8 cellular contexts compared by ENCODE assay signal in the genomic region with DNA sequence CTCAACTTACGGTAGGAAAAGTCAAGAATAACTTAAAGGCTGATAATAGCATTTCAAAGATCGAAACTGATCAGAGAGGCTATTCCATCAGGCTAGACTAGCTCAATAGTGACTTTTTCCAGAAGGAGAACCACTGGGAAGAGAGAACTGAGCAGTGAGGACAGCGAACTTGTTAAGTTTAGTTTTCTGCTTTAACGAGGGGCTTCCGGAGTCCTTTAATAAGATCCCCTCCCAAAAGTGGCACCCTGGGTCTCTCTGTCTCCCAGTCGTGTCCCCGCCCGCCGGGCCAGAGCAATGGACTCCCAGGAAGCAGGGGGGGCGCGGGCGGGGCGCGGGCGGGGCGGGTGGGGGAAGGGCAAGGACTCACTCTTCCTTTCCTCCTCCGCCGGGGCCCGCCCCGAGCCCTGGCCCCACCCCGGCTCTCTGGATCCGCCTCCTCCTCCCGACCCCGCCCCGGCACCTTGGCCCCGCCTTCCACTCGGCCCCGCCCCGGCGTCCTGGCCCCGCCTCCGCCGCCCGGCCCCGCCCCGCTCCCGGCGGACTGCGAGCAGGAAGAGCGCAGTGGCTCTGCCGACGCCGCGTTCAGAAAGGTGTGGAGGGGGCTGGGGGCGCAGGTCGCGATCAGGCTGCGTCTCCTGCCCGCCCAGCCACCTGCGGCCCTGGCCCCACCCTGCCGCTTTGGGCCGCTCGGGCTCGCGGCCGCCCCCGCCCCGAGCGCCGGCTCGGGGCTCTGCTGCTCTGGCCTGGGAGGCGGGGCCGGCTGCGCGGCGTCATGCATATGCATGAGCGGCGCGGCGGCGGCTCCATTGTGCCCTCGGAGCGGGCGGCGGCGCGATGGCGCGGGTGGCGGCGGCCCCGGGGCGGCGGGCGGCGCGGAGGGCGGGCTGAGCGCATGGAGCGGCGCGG. TPM values are rescaled to one million over a fixed set of nuclear protein-coding genes. Genes with fewer than 3 reads are reported as not detected.
A peak's percentile ranks its signal among the peaks of the same experiment; 100 is the strongest.
DNase-seq lines count a peak whose midpoint lies in the region; ATAC-seq and TF ChIP-seq lines count a peak whose summit lies in the region.

A gene with protein sequence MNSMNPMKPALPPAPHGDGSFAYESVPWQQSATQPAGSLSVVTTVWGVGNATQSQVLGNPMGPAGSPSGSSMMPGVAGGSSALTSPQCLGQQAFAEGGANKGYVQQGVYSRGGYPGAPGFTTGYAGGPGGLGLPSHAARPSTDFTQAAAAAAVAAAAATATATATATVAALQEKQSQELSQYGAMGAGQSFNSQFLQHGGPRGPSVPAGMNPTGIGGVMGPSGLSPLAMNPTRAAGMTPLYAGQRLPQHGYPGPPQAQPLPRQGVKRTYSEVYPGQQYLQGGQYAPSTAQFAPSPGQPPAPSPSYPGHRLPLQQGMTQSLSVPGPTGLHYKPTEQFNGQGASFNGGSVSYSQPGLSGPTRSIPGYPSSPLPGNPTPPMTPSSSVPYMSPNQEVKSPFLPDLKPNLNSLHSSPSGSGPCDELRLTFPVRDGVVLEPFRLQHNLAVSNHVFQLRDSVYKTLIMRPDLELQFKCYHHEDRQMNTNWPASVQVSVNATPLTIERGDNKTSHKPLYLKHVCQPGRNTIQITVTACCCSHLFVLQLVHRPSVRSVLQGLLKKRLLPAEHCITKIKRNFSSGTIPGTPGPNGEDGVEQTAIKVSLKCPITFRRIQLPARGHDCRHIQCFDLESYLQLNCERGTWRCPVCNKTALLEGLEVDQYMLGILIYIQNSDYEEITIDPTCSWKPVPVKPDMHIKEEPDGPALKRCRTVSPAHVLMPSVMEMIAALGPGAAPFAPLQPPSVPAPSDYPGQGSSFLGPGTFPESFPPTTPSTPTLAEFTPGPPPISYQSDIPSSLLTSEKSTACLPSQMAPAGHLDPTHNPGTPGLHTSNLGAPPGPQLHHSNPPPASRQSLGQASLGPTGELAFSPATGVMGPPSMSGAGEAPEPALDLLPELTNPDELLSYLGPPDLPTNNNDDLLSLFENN (plus strand): TSS at position 806 of the 906 bp plus-strand sequence. CDS start 7,403 bp downstream, outside the sequence.

- H3K9ac ChIP-seq in HCT116 (ENCODE audit: low read length): peak within 1 kb of the TSS; percentile 79

- H2AFZ ChIP-seq in HCT116 (ENCODE audit: low read depth, low read length, poor library complexity, severe bottlenecking) (no peak within 1 kb of the TSS), neuron (ENCODE audit: low read depth, low read length) (peak within 1 kb of the TSS; percentile 75)

- CTCF ChIA-PET in HCT116 (lab: Charles Lee): interaction anchor here (0.8 kb wide), 1 partner anchor 183 kb away, joined by 3 read pairs; no protein-coding TSS in a partner anchor

- H3K79me2 ChIP-seq in HCT116 (ENCODE audit: insufficient read depth, low read length): peaks cover 35% of the 10 kb centered on the region

- H3K36me3 ChIP-seq in HCT116 (ENCODE audit: control insufficient read depth in 1 of 2, insufficient read depth in 2 of 2, low read length in 2 of 2) (peaks cover 2 to 3% of the 10 kb centered on the region in 2 experiments; a peak in 2 of 4 replicates), neuron (ENCODE audit: insufficient read depth, low read length) (peaks cover 10% of the 10 kb centered on the region)

- H3K27me3 ChIP-seq in HCT116 (ENCODE audit: insufficient read depth, low read length) (no peaks in the 10 kb centered on the region), neuron (ENCODE audit: insufficient read depth, low read length) (no peaks in the 10 kb centered on the region)

- peak within 1 kb of the TSS; percentile 77 for H3K4me2 ChIP-seq in HCT116 (ENCODE audit: low read length)

- ATAC-seq in HCT116: peak; percentile 87

- H3K27ac ChIP-seq in HCT116 (ENCODE audit: low read depth, low read length): peak within 1 kb of the TSS; percentile 92

- H3K4me3 ChIP-seq in HCT116 (replicated peaks in 1 of 2; ENCODE audit: low read depth in 1 of 2, low read length in 2 of 2) (peak within 1 kb of the TSS; percentile 83 to 89), neuron (ENCODE audit: low read length) (peak within 1 kb of the TSS; percentile 74)

- intact Hi-C loops in HCT116 (cut with micrococcal nuclease): loop anchor here (1.0 to 5.0 kb wide), 3 partner anchors 111 to 160 kb away; a partner anchor contains a TSS

- H3K4me1 ChIP-seq in HCT116 (ENCODE audit: control insufficient read depth in 1 of 2, insufficient read depth in 2 of 2, low read length in 2 of 2) (peaks cover 18 to 28% of the 10 kb centered on the region in 2 experiments), neuron (ENCODE audit: insufficient read depth, low read length) (peaks cover 19% of the 10 kb centered on the region)

- TF ChIP-seq RAD21 in HCT116 (IDR thresholded peaks at IDR 0.05; ENCODE audit: low read depth): no peak; the same call in 1 of the 2 replicates

- TF ChIP-seq CTCF in HCT116 (IDR thresholded peaks at IDR 0.05 in 2 of 3, conservative IDR thresholded peaks at IDR 0.05 in 1 of 3; ENCODE audit: borderline replicate concordance in 1 of 3, insufficient read depth in 1 of 3, low read depth in 2 of 3, low read length in 2 of 3): no peak

- no peaks in the 10 kb centered on the region for H3K9me2 ChIP-seq in HCT116 (ENCODE audit: insufficient read depth)

- no peak for TF ChIP-seq POLR2A in HCT116 (IDR thresholded peaks at IDR 0.05; ENCODE audit: borderline replicate concordance, extremely low read depth, insufficient read depth, insufficient read length)

- POLR2A ChIA-PET in HCT116 (lab: Charles Lee): interaction anchor here (0.7 to 1.3 kb wide), 3 partner anchors 13 to 142 kb away, joined by 3 to 9 read pairs (median 3); a partner anchor contains a TSS

- DNase-seq in GDM1 (lab: John Stamatoyannopoulos, UW) (peak; percentile 86), HCT116 (ENCODE audit: low read depth, low spot score) (peak; percentile 48), MV-4-11 (lab: John Stamatoyannopoulos, UW) (peak; percentile 62), SK-N-DZ (ENCODE audit: low spot score) (peak; percentile 82), foreskin melanocyte (peak; percentile 60), stromal cell of bone marrow (ENCODE audit: low read depth) (peak; percentile 72)
- peak; percentile 88 for DNase-seq in activated naive CD4-positive, alpha-beta T cell treated with Interleukin-2 at 50 U/mL for 16 hours

- RAD21 ChIA-PET in HCT116 (lab: Charles Lee; ENCODE audit: low non-redundant PET in 1 of 2, low total read pairs in 2 of 2, uncharacterized antibody in 2 of 2, unreplicated experiment in 2 of 2): no interaction called here

- BruUV-seq in HCT116 (replicated peaks; lab: Mats Ljungman, UMichigan): no TSS peak

- H4K20me1 ChIP-seq in HCT116 (ENCODE audit: insufficient read depth): no peaks in the 10 kb centered on the region

- H3K9me3 ChIP-seq in HCT116 (ENCODE audit: control insufficient read depth in 1 of 2, insufficient read depth in 1 of 2, low read depth in 1 of 2, low read length in 2 of 2) (no peaks in the 10 kb centered on the region), neuron (ENCODE audit: low read length) (peaks cover 2% of the 10 kb centered on the region)

TF ChIP-seq in HCT116, 20 proteins besides CTCF, POLR2A, EP300 and RAD21:
- TF ChIP-seq ZNF274 (IDR thresholded peaks at IDR 0.05; ENCODE audit: low read depth, low read length) (no peak), EGR1 (IDR thresholded peaks at IDR 0.05; ENCODE audit: low read depth) (peak; percentile 80), ELF1 (IDR thresholded peaks at IDR 0.05; ENCODE audit: borderline replicate concordance, low read depth) (no peak), EZH2phosphoT487 (IDR thresholded peaks at IDR 0.05; ENCODE audit: borderline replicate concordance) (no peak), SP1 (IDR thresholded peaks at IDR 0.05; ENCODE audit: low read depth) (peak; percentile 38), SIN3A (IDR thresholded peaks at IDR 0.05; ENCODE audit: low read depth) (no peak), YY1 (IDR thresholded peaks at IDR 0.05; ENCODE audit: extremely low read depth, insufficient replicate concordance, low read depth, low read length) (no peak), POLR2AphosphoS5 (IDR thresholded peaks at IDR 0.05; ENCODE audit: low read depth, low read length) (peak; percentile 45), SRF (IDR thresholded peaks at IDR 0.05; ENCODE audit: low read depth) (no peak; the same call in 1 of the 2 replicates), TCF7L2 (IDR thresholded peaks at IDR 0.05; ENCODE audit: borderline replicate concordance, extremely low read depth, insufficient read depth, insufficient read length) (peak; percentile 81), ZFX (IDR thresholded peaks at IDR 0.05) (no peak)
- TF ChIP-seq, protein P1, sequence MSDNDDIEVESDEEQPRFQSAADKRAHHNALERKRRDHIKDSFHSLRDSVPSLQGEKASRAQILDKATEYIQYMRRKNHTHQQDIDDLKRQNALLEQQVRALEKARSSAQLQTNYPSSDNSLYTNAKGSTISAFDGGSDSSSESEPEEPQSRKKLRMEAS (IDR thresholded peaks at IDR 0.05): no peak
- TF ChIP-seq, protein P2, sequence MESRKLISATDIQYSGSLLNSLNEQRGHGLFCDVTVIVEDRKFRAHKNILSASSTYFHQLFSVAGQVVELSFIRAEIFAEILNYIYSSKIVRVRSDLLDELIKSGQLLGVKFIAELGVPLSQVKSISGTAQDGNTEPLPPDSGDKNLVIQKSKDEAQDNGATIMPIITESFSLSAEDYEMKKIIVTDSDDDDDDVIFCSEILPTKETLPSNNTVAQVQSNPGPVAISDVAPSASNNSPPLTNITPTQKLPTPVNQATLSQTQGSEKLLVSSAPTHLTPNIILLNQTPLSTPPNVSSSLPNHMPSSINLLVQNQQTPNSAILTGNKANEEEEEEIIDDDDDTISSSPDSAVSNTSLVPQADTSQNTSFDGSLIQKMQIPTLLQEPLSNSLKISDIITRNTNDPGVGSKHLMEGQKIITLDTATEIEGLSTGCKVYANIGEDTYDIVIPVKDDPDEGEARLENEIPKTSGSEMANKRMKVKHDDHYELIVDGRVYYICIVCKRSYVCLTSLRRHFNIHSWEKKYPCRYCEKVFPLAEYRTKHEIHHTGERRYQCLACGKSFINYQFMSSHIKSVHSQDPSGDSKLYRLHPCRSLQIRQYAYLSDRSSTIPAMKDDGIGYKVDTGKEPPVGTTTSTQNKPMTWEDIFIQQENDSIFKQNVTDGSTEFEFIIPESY (IDR thresholded peaks at IDR 0.05; ENCODE audit: extremely low read depth, insufficient replicate concordance, low read length): no peak
TF ChIP-seq in HCT116: peak in this region for 4.

RNA-seq across cellular contexts. Expression of the gene that starts here (rescaled TPM):
- 91.3 TPM for total RNA-seq in HCT116 (2021; ENCODE audit: unreplicated experiment)
- 60.1 and 62.7 TPM in 2 replicates for polyA plus RNA-seq in HCT116 (2012)
- polyA plus RNA-seq in SK-N-DZ (2014; cell fraction: cytosol; rRNA removed): 6.3 and 10.1 TPM in 2 replicates
- polyA plus RNA-seq in SK-N-DZ (2014; cell fraction: nucleus; rRNA removed): 50.3 and 58.3 TPM in 2 replicates

Comparison
In these comparisons a context has a peak if more than half of its experiments do, and no peak if none do; other contexts are left out.
1. Peak in every context shown above with its lines: DNase-seq, ATAC-seq, H3K4me3 ChIP-seq and H3K27ac ChIP-seq.